8 cellular contexts compared by ENCODE assay signal in genomic region chr19:2149980-2150793, GRCh38. TPM values are rescaled to one million over a fixed set of nuclear protein-coding genes. Genes with fewer than 3 reads are reported as not detected.
DNase-seq lines count a peak whose midpoint lies in the region; ATAC-seq and TF ChIP-seq lines count a peak whose summit lies in the region.

No MANE protein-coding gene starts in this region.

- no peak overlapping the region for H3K18ac ChIP-seq in H9 (ENCODE audit: insufficient read length, low read depth, low read length)

- H3K79me1 ChIP-seq in H9 (ENCODE audit: insufficient read depth, low read depth, low read length, poor library complexity, severe bottlenecking): peaks cover 2% of the 10 kb centered on the region

- no peak overlapping the region for H2BK5ac ChIP-seq in H9 (ENCODE audit: insufficient read length, low read length)

- H3K4me3 ChIP-seq in ACC112 (ENCODE audit: low read depth, low read length) (peak overlapping the region; percentile 98), kidney epithelial cell (ENCODE audit: low read depth, low read length) (peak overlapping the region; percentile 99)

- peaks cover 28 to 31% of the 10 kb centered on the region in 2 experiments for H3K4me1 Mint-ChIP-seq in H9
- peaks cover 32% of the 10 kb centered on the region for H3K4me1 Mint-ChIP-seq in activated naive CD8-positive, alpha-beta T cell treated with anti-CD3 and anti-CD28 coated beads, Interleukin-2, amount 10 ng/mL, durations not matched to agents 7 days and 5 days

- H3K79me2 ChIP-seq in ACC112 (ENCODE audit: control insufficient read depth, insufficient read depth, low read length, unreplicated experiment) (peaks cover 53% of the 10 kb centered on the region), H9 (ENCODE audit: insufficient read depth, low read length) (peaks cover 52% of the 10 kb centered on the region; the same call in 1 of the 2 replicates)

- H2BK120ac ChIP-seq in H9 (ENCODE audit: low read depth, low read length, poor library complexity, severe bottlenecking): no peak overlapping the region

- no peak overlapping the region for H3T11ph ChIP-seq in H9 (ENCODE audit: low read length)

- WGBS in H9 (ENCODE audit: extremely low coverage, insufficient read length, low lambda C conversion rate): no CpG with 5 or more reads among the region's 30 CpGs

- H3K27ac Mint-ChIP-seq in H9: peak overlapping the region; percentile 63 to 90 (median 87); a peak in 5 of 7 replicates
- H3K27ac Mint-ChIP-seq in activated naive CD8-positive, alpha-beta T cell treated with anti-CD3 and anti-CD28 coated beads, Interleukin-2, amount 10 ng/mL, durations not matched to agents 7 days and 5 days: peak overlapping the region; percentile 68

- H4K8ac ChIP-seq in H9 (replicated peaks; ENCODE audit: insufficient read length, low read depth, low read length): no peak overlapping the region

- H3K4me2 ChIP-seq in H9 (ENCODE audit: insufficient read depth, insufficient read length, low read length): peak overlapping the region; percentile 71

- no peak overlapping the region for H4K91ac ChIP-seq in H9 (ENCODE audit: insufficient read length, low read depth, low read length)

- no peak for DNase-seq in H9
- DNase-seq in activated naive CD8-positive, alpha-beta T cell treated with anti-CD3 and anti-CD28 coated beads, Interleukin-2, amount 10 ng/mL, durations not matched to agents 7 days and 5 days: no peak
- DNase-seq in kidney epithelial cell (ENCODE audit: low read depth): no peak
- peak in 12 of 49 donors; percentile 9 to 43 (median 18) for DNase-seq in substantia nigra (lab: John Stamatoyannopoulos, UW)
- DNase-seq in NOMO-1 treated with dmso at 0.1 percent for 144 hours (lab: John Stamatoyannopoulos, UW; ENCODE audit: unreplicated experiment): no peak

- H2AK5ac ChIP-seq in H9 (ENCODE audit: insufficient read length, low read length): no peak overlapping the region

- H3K36me3 Mint-ChIP-seq in H9 (ENCODE audit: insufficient read depth in 1 of 3, low read depth in 3 of 3): peaks cover 0 to 21% (median 19%) of the 10 kb centered on the region in 3 experiments; a peak in 6 of 7 replicates
- peaks cover 2% of the 10 kb centered on the region for H3K36me3 Mint-ChIP-seq in activated naive CD8-positive, alpha-beta T cell treated with anti-CD3 and anti-CD28 coated beads, Interleukin-2, amount 10 ng/mL, durations not matched to agents 7 days and 5 days

- H4K20me1 ChIP-seq in H9 (ENCODE audit: control insufficient read depth, insufficient read depth, insufficient read length): peaks cover 2% of the 10 kb centered on the region

- H4K5ac ChIP-seq in H9 (ENCODE audit: insufficient read length, low read depth, low read length): no peak overlapping the region

- ATAC-seq in activated naive CD8-positive, alpha-beta T cell treated with anti-CD3 and anti-CD28 coated beads, Interleukin-2, amount 10 ng/mL, durations not matched to agents 7 days and 5 days (ENCODE audit: low read depth): no peak
- ATAC-seq in GM19395 (IDR thresholded peaks at IDR 0.05; ENCODE audit: unreplicated experiment) (no peak), GM19463 (IDR thresholded peaks at IDR 0.05; ENCODE audit: unreplicated experiment) (no peak)

- POLR2A ChIA-PET in activated naive CD8-positive, alpha-beta T cell treated with anti-CD3 and anti-CD28 coated beads, Interleukin-2, amount 10 ng/mL, durations not matched to agents 7 days and 5 days (lab: Charles Lee): interaction anchor here (0.6 to 1.3 kb wide), 4 partner anchors 65 to 311 kb away, joined by 3 to 6 read pairs (median 3); no protein-coding TSS in a partner anchor

- no peak overlapping the region for H3K4ac ChIP-seq in H9 (ENCODE audit: low read depth, low read length)

- no peaks in the 10 kb centered on the region for H3K9me3 ChIP-seq in H9 (ENCODE audit: control insufficient read depth, low read depth, low read length)

- no peak overlapping the region for H3K23ac ChIP-seq in H9 (ENCODE audit: insufficient read length, low read depth, low read length)

- H3K27me3 Mint-ChIP-seq in H9 (ENCODE audit: low read depth): no peaks in the 10 kb centered on the region
- H3K27me3 Mint-ChIP-seq in activated naive CD8-positive, alpha-beta T cell treated with anti-CD3 and anti-CD28 coated beads, Interleukin-2, amount 10 ng/mL, durations not matched to agents 7 days and 5 days: no peaks in the 10 kb centered on the region

- no peak overlapping the region for H3K56ac ChIP-seq in H9 (ENCODE audit: insufficient read length, low read depth, low read length)

- TF ChIP-seq CTCF in H9 (conservative IDR thresholded peaks at IDR 0.05): no peak
- no peak for TF ChIP-seq CTCF in kidney epithelial cell (IDR thresholded peaks at IDR 0.05; ENCODE audit: insufficient read depth, low read length, poor library complexity, severe bottlenecking)

- H3K27ac ChIP-seq in ACC112 (ENCODE audit: low read depth, low read length): peak overlapping the region; percentile 67
- no peak overlapping the region for H3K27ac ChIP-seq in H9 (ENCODE audit: insufficient read length, low read depth, low read length)
- peak overlapping the region; percentile 82 for H3K27ac ChIP-seq in substantia nigra (ENCODE audit: low read depth, low read length, poor library complexity, severe bottlenecking)

- no peak overlapping the region for H2BK15ac ChIP-seq in H9 (ENCODE audit: low read depth, low read length)

- H2AFZ ChIP-seq in ACC112 (ENCODE audit: low read length, unreplicated experiment) (no peak overlapping the region), H9 (ENCODE audit: low read length) (no peak overlapping the region)

- no peaks in the 10 kb centered on the region for H3K9me3 Mint-ChIP-seq in H9
- H3K9me3 Mint-ChIP-seq in activated naive CD8-positive, alpha-beta T cell treated with anti-CD3 and anti-CD28 coated beads, Interleukin-2, amount 10 ng/mL, durations not matched to agents 7 days and 5 days: no peaks in the 10 kb centered on the region

- H3K23me2 ChIP-seq in H9 (ENCODE audit: insufficient read length, low read depth, low read length, poor library complexity, severe bottlenecking): peaks cover 8% of the 10 kb centered on the region

- H3K4me3 Mint-ChIP-seq in H9: peak overlapping the region; percentile 86 to 93
- peak overlapping the region; percentile 74 for H3K4me3 Mint-ChIP-seq in activated naive CD8-positive, alpha-beta T cell treated with anti-CD3 and anti-CD28 coated beads, Interleukin-2, amount 10 ng/mL, durations not matched to agents 7 days and 5 days

- H3K36me3 ChIP-seq in ACC112 (ENCODE audit: insufficient read depth, low read length) (peaks cover 2% of the 10 kb centered on the region; the same call in 1 of the 2 replicates), kidney epithelial cell (ENCODE audit: control insufficient read depth, insufficient read depth, low read length) (no peaks in the 10 kb centered on the region)

- no peak overlapping the region; the same call in 1 of the 2 replicates for H3K14ac ChIP-seq in H9 (ENCODE audit: insufficient read depth, low read length)

- H3K9ac ChIP-seq in H9 (ENCODE audit: extremely low read depth, insufficient read length, low read length): peak overlapping the region; percentile 90

- H2BK20ac ChIP-seq in H9 (ENCODE audit: low read depth, low read length, poor library complexity, severe bottlenecking): no peak overlapping the region

- H3K4me1 ChIP-seq in ACC112 (ENCODE audit: control insufficient read depth, insufficient read depth, low read length, unreplicated experiment): peaks cover 14% of the 10 kb centered on the region
- H3K4me1 ChIP-seq in H9 (ENCODE audit: insufficient read depth, low read length): no peaks in the 10 kb centered on the region

- H3K27me3 ChIP-seq in ACC112 (ENCODE audit: insufficient read depth, low read length) (no peaks in the 10 kb centered on the region), H9 (ENCODE audit: insufficient read depth, low read length) (no peaks in the 10 kb centered on the region), kidney epithelial cell (ENCODE audit: control insufficient read depth, insufficient read depth, low read length) (no peaks in the 10 kb centered on the region)

- H2BK12ac ChIP-seq in H9 (ENCODE audit: insufficient read length, low read depth, low read length): no peak overlapping the region

RNA-seq across cellular contexts. Expression of gene AP3D1, which starts 1.2 kb away (rescaled TPM):
- total RNA-seq in H9 (2021) (142 and 147 TPM in 2 replicates), kidney epithelial cell (178 and 194 TPM in 2 replicates)
- 10 to 100 TPM; 92.6 to 96.5 TPM for total RNA-seq in activated naive CD8-positive, alpha-beta T cell treated with anti-CD3 and anti-CD28 coated beads, Interleukin-2, amount 10 ng/mL, durations not matched to agents 7 days and 5 days

RNA-seq across cellular contexts. Expression of gene DOT1L, which starts 13.5 kb away (rescaled TPM):
- total RNA-seq in H9 (2021) (78.5 and 81.6 TPM in 2 replicates), kidney epithelial cell (12.0 and 15.7 TPM in 2 replicates)
- total RNA-seq in activated naive CD8-positive, alpha-beta T cell treated with anti-CD3 and anti-CD28 coated beads, Interleukin-2, amount 10 ng/mL, durations not matched to agents 7 days and 5 days: 10 to 100 TPM; 50.1 to 56.2 TPM

RNA-seq across cellular contexts. Expression of gene IZUMO4, which starts 53.5 kb away (rescaled TPM):
- total RNA-seq in H9 (2021): 2.1 and 3.0 TPM in 2 replicates
- total RNA-seq in activated naive CD8-positive, alpha-beta T cell treated with anti-CD3 and anti-CD28 coated beads, Interleukin-2, amount 10 ng/mL, durations not matched to agents 7 days and 5 days: 10 to 100 TPM; 16.0 to 17.7 TPM
- 1.6 and 3.8 TPM in 2 replicates for total RNA-seq in kidney epithelial cell

RNA-seq across cellular contexts. Expression of gene MOB3A, which starts 54.1 kb away (rescaled TPM):
- total RNA-seq in H9 (2021) (11.5 and 13.3 TPM in 2 replicates), kidney epithelial cell (40.3 and 62.0 TPM in 2 replicates)
- total RNA-seq in activated naive CD8-positive, alpha-beta T cell treated with anti-CD3 and anti-CD28 coated beads, Interleukin-2, amount 10 ng/mL, durations not matched to agents 7 days and 5 days: 100 to 1,000 TPM; 190 to 200 TPM
